In the genomic region with DNA sequence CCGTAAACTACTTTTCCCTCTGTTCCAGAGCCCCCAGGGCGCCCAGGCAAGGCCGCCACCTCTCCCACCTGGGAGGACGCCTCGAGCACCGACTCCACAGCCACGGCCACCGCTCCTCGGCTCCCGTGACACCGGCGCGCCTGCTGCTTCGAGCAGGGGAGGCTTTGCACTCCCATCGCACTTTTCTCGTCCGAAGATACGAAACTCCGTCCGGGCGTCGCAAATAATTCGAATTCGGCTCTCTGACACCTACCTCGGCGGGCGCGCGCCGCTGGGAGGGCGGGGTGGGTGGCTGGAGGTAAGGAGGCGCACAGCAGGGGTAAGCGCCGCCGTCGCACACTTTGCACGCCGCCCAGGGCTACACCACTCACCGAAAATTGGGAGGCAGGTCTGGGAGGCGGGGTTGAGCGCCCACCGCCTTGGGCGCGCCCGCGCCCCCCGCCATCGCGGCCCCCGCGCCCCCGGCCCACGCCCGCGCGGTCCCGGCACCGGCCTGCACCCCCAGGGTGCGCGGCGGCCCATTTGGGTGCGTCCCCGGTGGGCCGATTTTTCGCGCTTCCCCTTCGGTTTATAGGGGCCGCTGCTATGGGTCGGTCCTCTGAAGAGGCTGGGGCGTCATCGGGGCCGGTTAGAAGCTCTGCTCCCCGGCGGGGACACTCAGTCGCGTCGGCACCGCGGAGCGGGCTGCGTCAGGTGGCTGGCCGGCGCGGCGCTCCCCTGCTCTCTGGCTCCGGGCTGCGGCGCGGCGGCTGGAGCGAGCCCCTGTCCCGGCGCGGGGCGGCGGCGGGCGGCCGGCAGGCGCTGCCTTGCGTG, we compare ENCODE assay signal across 8 cellular contexts. TPM values are rescaled to one million over a fixed set of nuclear protein-coding genes. Genes with fewer than 3 reads are reported as not detected.
A peak's percentile ranks its signal among the peaks of the same experiment; 100 is the strongest.
DNase-seq lines count a peak whose midpoint lies in the region; ATAC-seq and TF ChIP-seq lines count a peak whose summit lies in the region.

No MANE protein-coding gene starts in this region.

- WGBS in upper lobe of left lung, 2 donors = 70 to 77% methylated on average over 48 to 68 of the region's 101 CpGs

- TF ChIP-seq POLR2A in upper lobe of left lung (IDR thresholded peaks at IDR 0.05) = peak in 3 of 4 donors; percentile 71 to 96 (median 94)

- peak overlapping the region; percentile 94 for H3K27ac ChIP-seq in cardiac muscle cell
- H3K27ac ChIP-seq in parathyroid adenoma = peak overlapping the region; percentile 89
- peak overlapping the region; percentile 48 to 100 (median 98) for H3K27ac ChIP-seq in upper lobe of left lung

- no peaks in the 10 kb centered on the region for H3K9me3 Mint-ChIP-seq in activated naive CD8-positive, alpha-beta T cell (ENCODE audit: low read depth)

- H3K36me3 ChIP-seq in cardiac muscle cell (no peaks in the 10 kb centered on the region), parathyroid adenoma (ENCODE audit: control insufficient read depth, insufficient read depth, low read length) (no peaks in the 10 kb centered on the region), upper lobe of left lung (no peaks in the 10 kb centered on the region)

- H2AFZ ChIP-seq in parathyroid adenoma = peak overlapping the region; percentile 95

- peak overlapping the region; percentile 67 for H3K4me2 ChIP-seq in parathyroid adenoma (ENCODE audit: low read length)

- peak overlapping the region; percentile 42 for H3K9ac ChIP-seq in parathyroid adenoma

- H3K79me2 ChIP-seq in parathyroid adenoma = peaks cover 13% of the 10 kb centered on the region

- peak; percentile 34 for ATAC-seq in GM21576 (IDR thresholded peaks at IDR 0.05; ENCODE audit: unreplicated experiment)
- peak; percentile 69 to 86 for ATAC-seq in upper lobe of left lung (ENCODE audit: low FRiP score in 2 of 2)

- H3K27ac Mint-ChIP-seq in activated naive CD8-positive, alpha-beta T cell = peak overlapping the region; percentile 86

- H3K4me3 Mint-ChIP-seq in activated naive CD8-positive, alpha-beta T cell = peak overlapping the region; percentile 88

- H3K4me3 ChIP-seq in cardiac muscle cell (peak overlapping the region; percentile 95), parathyroid adenoma (ENCODE audit: low read depth, low read length) (peak overlapping the region; percentile 64), upper lobe of left lung (peak overlapping the region; percentile 46 to 85 (median 76))

- no peak for TF ChIP-seq EP300 in upper lobe of left lung (IDR thresholded peaks at IDR 0.05)

- peaks cover 2% of the 10 kb centered on the region for H3K36me3 Mint-ChIP-seq in activated naive CD8-positive, alpha-beta T cell

- peaks cover 23% of the 10 kb centered on the region for H3K4me1 Mint-ChIP-seq in activated naive CD8-positive, alpha-beta T cell (ENCODE audit: low read depth)

- TF ChIP-seq CTCF in cardiac muscle cell (IDR thresholded peaks at IDR 0.05; ENCODE audit: low read depth, low read length) (no peak), parathyroid adenoma (IDR thresholded peaks at IDR 0.05) (no peak), upper lobe of left lung (IDR thresholded peaks at IDR 0.05) (peak in 2 of 6 experiments; percentile 7 to 21)

- peak; percentile 88 for DNase-seq in D341Med (ENCODE audit: low spot score)
- peak; percentile 49 to 54 for DNase-seq in Kasumi-1 (lab: John Stamatoyannopoulos, UW)
- peak; percentile 64 for DNase-seq in SKM-1 (lab: John Stamatoyannopoulos, UW; ENCODE audit: unreplicated experiment)
- DNase-seq in cardiac muscle cell (ENCODE audit: low read depth in 1 of 2, low spot score in 1 of 2) = peak; percentile 78 to 90
- DNase-seq in upper lobe of left lung = peak; percentile 78 to 97

- H3K9me3 ChIP-seq in cardiac muscle cell (ENCODE audit: low read depth) = no peaks in the 10 kb centered on the region
- no peaks in the 10 kb centered on the region for H3K9me3 ChIP-seq in parathyroid adenoma (ENCODE audit: control insufficient read depth, low read length)
- H3K9me3 ChIP-seq in upper lobe of left lung = no peaks in the 10 kb centered on the region

- H3K4me1 ChIP-seq in cardiac muscle cell (ENCODE audit: low read depth) (peaks cover 3% of the 10 kb centered on the region), parathyroid adenoma (peaks cover 6% of the 10 kb centered on the region), upper lobe of left lung (peaks cover 7 to 19% (median 13%) of the 10 kb centered on the region in 4 donors)

- no peaks in the 10 kb centered on the region for H3K27me3 Mint-ChIP-seq in activated naive CD8-positive, alpha-beta T cell

- H3K27me3 ChIP-seq in cardiac muscle cell (no peaks in the 10 kb centered on the region), parathyroid adenoma (ENCODE audit: control insufficient read depth, insufficient read depth, low read length) (no peaks in the 10 kb centered on the region), upper lobe of left lung (no peaks in the 10 kb centered on the region)

RNA-seq across cellular contexts. Expression of a gene that starts 36.2 kb away (rescaled TPM):
- total RNA-seq in cardiac muscle cell = 1,319 and 1,641 TPM in 2 replicates
- 2,522 and 2,744 TPM in 2 replicates for polyA plus RNA-seq in cardiac muscle cell
- total RNA-seq in upper lobe of left lung = 100 to 1,000 TPM; 520 to 910 (median 811) TPM

RNA-seq across cellular contexts. Expression of a gene that starts 38.0 kb away (rescaled TPM):
- 1.3 and 1.8 TPM in 2 replicates for total RNA-seq in cardiac muscle cell
- polyA plus RNA-seq in cardiac muscle cell = 1.3 and 1.4 TPM in 2 replicates
- 1 to 10 TPM in 1 of 6 donors, under 1 TPM in 4, not detected in 1; 0.30 to 2.1 (median 0.54) TPM for total RNA-seq in upper lobe of left lung

Comparison
In these comparisons a context has a peak if more than half of its experiments do, and no peak if none do; other contexts are left out.
1. Peak in every context shown above with its lines: DNase-seq, ATAC-seq, H3K4me3 ChIP-seq and H3K27ac ChIP-seq.